ENCODE assay signal across 3 cellular contexts in the genomic region with DNA sequence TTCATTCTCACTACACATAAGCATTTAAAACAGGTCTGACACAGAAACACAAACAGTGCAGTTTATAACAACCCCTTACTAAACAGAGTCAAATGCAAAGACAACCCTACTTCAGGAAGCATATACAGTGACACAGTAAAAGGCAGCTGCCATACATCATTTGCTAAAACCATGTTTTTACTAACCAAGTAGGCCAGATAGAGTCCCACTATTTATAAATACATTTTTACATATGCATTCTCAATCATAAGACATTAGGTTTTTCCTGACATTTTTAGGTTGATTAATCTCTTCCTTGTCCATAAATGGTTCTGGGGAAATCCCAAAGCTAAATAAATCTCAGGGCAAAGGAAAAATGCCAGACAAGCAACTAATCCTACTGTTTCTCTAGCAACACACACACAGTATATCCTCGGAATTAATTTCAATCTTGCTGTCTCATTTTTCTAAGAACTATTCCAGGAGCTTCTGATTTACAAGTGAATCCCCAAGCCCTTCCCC.
TF ChIP-seq lines count a peak whose summit lies in the region.

No MANE protein-coding gene starts in this region.

TF ChIP-seq in SK-N-SH treated with all-trans-retinoic acid at 6 μM for 48 hours, 23 proteins besides CTCF, POLR2A, EP300 and RAD21 (continues in another document):
- TF ChIP-seq TOX (CRISPR knock-in tag; IDR thresholded peaks at IDR 0.05; ENCODE audit: borderline replicate concordance) (no peak), ISL1 (CRISPR knock-in tag; IDR thresholded peaks at IDR 0.05) (no peak), ARNTL (CRISPR knock-in tag; IDR thresholded peaks at IDR 0.05; ENCODE audit: borderline replicate concordance, low read depth) (no peak), TCF4 (CRISPR knock-in tag; IDR thresholded peaks at IDR 0.05; ENCODE audit: borderline replicate concordance) (no peak), OSR1 (CRISPR knock-in tag; IDR thresholded peaks at IDR 0.05) (no peak), ZFP30 (CRISPR knock-in tag; IDR thresholded peaks at IDR 0.05) (no peak), ZC3H10 (CRISPR knock-in tag; IDR thresholded peaks at IDR 0.05) (no peak)
- TF ChIP-seq, protein P1, sequence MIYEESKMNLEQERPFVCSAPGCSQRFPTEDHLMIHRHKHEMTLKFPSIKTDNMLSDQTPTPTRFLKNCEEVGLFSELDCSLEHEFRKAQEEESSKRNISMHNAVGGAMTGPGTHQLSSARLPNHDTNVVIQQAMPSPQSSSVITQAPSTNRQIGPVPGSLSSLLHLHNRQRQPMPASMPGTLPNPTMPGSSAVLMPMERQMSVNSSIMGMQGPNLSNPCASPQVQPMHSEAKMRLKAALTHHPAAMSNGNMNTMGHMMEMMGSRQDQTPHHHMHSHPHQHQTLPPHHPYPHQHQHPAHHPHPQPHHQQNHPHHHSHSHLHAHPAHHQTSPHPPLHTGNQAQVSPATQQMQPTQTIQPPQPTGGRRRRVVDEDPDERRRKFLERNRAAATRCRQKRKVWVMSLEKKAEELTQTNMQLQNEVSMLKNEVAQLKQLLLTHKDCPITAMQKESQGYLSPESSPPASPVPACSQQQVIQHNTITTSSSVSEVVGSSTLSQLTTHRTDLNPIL (CRISPR knock-in tag; IDR thresholded peaks at IDR 0.05; ENCODE audit: low read depth), result no peak
- TF ChIP-seq, protein P2, sequence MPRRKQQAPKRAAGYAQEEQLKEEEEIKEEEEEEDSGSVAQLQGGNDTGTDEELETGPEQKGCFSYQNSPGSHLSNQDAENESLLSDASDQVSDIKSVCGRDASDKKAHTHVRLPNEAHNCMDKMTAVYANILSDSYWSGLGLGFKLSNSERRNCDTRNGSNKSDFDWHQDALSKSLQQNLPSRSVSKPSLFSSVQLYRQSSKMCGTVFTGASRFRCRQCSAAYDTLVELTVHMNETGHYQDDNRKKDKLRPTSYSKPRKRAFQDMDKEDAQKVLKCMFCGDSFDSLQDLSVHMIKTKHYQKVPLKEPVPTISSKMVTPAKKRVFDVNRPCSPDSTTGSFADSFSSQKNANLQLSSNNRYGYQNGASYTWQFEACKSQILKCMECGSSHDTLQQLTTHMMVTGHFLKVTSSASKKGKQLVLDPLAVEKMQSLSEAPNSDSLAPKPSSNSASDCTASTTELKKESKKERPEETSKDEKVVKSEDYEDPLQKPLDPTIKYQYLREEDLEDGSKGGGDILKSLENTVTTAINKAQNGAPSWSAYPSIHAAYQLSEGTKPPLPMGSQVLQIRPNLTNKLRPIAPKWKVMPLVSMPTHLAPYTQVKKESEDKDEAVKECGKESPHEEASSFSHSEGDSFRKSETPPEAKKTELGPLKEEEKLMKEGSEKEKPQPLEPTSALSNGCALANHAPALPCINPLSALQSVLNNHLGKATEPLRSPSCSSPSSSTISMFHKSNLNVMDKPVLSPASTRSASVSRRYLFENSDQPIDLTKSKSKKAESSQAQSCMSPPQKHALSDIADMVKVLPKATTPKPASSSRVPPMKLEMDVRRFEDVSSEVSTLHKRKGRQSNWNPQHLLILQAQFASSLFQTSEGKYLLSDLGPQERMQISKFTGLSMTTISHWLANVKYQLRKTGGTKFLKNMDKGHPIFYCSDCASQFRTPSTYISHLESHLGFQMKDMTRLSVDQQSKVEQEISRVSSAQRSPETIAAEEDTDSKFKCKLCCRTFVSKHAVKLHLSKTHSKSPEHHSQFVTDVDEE (CRISPR knock-in tag; IDR thresholded peaks at IDR 0.05), result no peak
- TF ChIP-seq, protein P3, sequence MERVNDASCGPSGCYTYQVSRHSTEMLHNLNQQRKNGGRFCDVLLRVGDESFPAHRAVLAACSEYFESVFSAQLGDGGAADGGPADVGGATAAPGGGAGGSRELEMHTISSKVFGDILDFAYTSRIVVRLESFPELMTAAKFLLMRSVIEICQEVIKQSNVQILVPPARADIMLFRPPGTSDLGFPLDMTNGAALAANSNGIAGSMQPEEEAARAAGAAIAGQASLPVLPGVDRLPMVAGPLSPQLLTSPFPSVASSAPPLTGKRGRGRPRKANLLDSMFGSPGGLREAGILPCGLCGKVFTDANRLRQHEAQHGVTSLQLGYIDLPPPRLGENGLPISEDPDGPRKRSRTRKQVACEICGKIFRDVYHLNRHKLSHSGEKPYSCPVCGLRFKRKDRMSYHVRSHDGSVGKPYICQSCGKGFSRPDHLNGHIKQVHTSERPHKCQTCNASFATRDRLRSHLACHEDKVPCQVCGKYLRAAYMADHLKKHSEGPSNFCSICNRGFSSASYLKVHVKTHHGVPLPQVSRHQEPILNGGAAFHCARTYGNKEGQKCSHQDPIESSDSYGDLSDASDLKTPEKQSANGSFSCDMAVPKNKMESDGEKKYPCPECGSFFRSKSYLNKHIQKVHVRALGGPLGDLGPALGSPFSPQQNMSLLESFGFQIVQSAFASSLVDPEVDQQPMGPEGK (CRISPR knock-in tag; IDR thresholded peaks at IDR 0.05; ENCODE audit: borderline replicate concordance), result no peak

TF ChIP-seq in SK-N-SH, 30 proteins besides CTCF, POLR2A, EP300 and RAD21 (continues in another document):
- no peak for TF ChIP-seq YY1 (IDR thresholded peaks at IDR 0.05; ENCODE audit: low read depth)
- TF ChIP-seq, protein P4, sequence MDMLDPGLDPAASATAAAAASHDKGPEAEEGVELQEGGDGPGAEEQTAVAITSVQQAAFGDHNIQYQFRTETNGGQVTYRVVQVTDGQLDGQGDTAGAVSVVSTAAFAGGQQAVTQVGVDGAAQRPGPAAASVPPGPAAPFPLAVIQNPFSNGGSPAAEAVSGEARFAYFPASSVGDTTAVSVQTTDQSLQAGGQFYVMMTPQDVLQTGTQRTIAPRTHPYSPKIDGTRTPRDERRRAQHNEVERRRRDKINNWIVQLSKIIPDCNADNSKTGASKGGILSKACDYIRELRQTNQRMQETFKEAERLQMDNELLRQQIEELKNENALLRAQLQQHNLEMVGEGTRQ (IDR thresholded peaks at IDR 0.05; ENCODE audit: borderline replicate concordance, low read depth, low read length), result no peak
- TF ChIP-seq FOSL2 (IDR thresholded peaks at IDR 0.05; ENCODE audit: borderline replicate concordance, low read depth), result no peak
- TF ChIP-seq, protein P5, sequence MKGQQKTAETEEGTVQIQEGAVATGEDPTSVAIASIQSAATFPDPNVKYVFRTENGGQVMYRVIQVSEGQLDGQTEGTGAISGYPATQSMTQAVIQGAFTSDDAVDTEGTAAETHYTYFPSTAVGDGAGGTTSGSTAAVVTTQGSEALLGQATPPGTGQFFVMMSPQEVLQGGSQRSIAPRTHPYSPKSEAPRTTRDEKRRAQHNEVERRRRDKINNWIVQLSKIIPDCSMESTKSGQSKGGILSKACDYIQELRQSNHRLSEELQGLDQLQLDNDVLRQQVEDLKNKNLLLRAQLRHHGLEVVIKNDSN (IDR thresholded peaks at IDR 0.05; ENCODE audit: borderline replicate concordance, low read depth), result no peak
- no peak for TF ChIP-seq POLR2AphosphoS5 (IDR thresholded peaks at IDR 0.05; ENCODE audit: low read depth, low read length)
- no peak for TF ChIP-seq MEF2A (IDR thresholded peaks at IDR 0.05; ENCODE audit: borderline replicate concordance, low read depth)
- TF ChIP-seq, protein P6, sequence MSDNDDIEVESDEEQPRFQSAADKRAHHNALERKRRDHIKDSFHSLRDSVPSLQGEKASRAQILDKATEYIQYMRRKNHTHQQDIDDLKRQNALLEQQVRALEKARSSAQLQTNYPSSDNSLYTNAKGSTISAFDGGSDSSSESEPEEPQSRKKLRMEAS (IDR thresholded peaks at IDR 0.05; ENCODE audit: low read depth), result no peak
- TF ChIP-seq NRF1 (IDR thresholded peaks at IDR 0.05; ENCODE audit: low read depth, low read length), result no peak
- TF ChIP-seq FOXM1 (IDR thresholded peaks at IDR 0.05; ENCODE audit: low read depth), result no peak
- TF ChIP-seq GABPA (IDR thresholded peaks at IDR 0.05; ENCODE audit: low read depth), result no peak
- TF ChIP-seq ELF1 (IDR thresholded peaks at IDR 0.05), result no peak
- TF ChIP-seq, protein P7, sequence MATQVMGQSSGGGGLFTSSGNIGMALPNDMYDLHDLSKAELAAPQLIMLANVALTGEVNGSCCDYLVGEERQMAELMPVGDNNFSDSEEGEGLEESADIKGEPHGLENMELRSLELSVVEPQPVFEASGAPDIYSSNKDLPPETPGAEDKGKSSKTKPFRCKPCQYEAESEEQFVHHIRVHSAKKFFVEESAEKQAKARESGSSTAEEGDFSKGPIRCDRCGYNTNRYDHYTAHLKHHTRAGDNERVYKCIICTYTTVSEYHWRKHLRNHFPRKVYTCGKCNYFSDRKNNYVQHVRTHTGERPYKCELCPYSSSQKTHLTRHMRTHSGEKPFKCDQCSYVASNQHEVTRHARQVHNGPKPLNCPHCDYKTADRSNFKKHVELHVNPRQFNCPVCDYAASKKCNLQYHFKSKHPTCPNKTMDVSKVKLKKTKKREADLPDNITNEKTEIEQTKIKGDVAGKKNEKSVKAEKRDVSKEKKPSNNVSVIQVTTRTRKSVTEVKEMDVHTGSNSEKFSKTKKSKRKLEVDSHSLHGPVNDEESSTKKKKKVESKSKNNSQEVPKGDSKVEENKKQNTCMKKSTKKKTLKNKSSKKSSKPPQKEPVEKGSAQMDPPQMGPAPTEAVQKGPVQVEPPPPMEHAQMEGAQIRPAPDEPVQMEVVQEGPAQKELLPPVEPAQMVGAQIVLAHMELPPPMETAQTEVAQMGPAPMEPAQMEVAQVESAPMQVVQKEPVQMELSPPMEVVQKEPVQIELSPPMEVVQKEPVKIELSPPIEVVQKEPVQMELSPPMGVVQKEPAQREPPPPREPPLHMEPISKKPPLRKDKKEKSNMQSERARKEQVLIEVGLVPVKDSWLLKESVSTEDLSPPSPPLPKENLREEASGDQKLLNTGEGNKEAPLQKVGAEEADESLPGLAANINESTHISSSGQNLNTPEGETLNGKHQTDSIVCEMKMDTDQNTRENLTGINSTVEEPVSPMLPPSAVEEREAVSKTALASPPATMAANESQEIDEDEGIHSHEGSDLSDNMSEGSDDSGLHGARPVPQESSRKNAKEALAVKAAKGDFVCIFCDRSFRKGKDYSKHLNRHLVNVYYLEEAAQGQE (IDR thresholded peaks at IDR 0.05; ENCODE audit: low read depth, low read length), result no peak
- TF ChIP-seq, protein P8, sequence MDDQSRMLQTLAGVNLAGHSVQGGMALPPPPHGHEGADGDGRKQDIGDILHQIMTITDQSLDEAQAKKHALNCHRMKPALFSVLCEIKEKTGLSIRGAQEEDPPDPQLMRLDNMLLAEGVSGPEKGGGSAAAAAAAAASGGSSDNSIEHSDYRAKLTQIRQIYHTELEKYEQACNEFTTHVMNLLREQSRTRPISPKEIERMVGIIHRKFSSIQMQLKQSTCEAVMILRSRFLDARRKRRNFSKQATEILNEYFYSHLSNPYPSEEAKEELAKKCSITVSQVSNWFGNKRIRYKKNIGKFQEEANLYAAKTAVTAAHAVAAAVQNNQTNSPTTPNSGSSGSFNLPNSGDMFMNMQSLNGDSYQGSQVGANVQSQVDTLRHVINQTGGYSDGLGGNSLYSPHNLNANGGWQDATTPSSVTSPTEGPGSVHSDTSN (IDR thresholded peaks at IDR 0.05), result no peak

TF ChIP-seq in K562, 482 proteins besides CTCF, POLR2A, EP300 and RAD21:
- TF ChIP-seq, protein P9, sequence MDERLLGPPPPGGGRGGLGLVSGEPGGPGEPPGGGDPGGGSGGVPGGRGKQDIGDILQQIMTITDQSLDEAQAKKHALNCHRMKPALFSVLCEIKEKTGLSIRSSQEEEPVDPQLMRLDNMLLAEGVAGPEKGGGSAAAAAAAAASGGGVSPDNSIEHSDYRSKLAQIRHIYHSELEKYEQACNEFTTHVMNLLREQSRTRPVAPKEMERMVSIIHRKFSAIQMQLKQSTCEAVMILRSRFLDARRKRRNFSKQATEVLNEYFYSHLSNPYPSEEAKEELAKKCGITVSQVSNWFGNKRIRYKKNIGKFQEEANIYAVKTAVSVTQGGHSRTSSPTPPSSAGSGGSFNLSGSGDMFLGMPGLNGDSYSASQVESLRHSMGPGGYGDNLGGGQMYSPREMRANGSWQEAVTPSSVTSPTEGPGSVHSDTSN (CRISPR knock-in tag; IDR thresholded peaks at IDR 0.05; ENCODE audit: low read depth), result no peak
- TF ChIP-seq, protein P9 (tag; conservative IDR thresholded peaks at IDR 0.05; ENCODE audit: low read depth), result 0 out of 2 replicates have a peak, but pooled peaks have one; percentile 13
- TF ChIP-seq ARID2 (IDR thresholded peaks at IDR 0.05) (no peak), SLC30A9 (CRISPR knock-in tag; IDR thresholded peaks at IDR 0.05) (no peak), NCOR1 (IDR thresholded peaks at IDR 0.05) (no peak), ZNF175 (CRISPR knock-in tag; IDR thresholded peaks at IDR 0.05; ENCODE audit: low read depth) (no peak), CREB1 (IDR thresholded peaks at IDR 0.05) (no peak), CREB1 (CRISPR knock-in tag; IDR thresholded peaks at IDR 0.05) (no peak), ZNF239 (CRISPR knock-in tag; IDR thresholded peaks at IDR 0.05) (no peak)
